9 cellular contexts compared by ENCODE assay signal in genomic region chr15:62940755-62941361, GRCh38.
A peak's percentile ranks its signal among the peaks of the same experiment; 100 is the strongest.
DNase-seq lines count a peak whose midpoint lies in the region; ATAC-seq, FAIRE-seq and TF ChIP-seq lines count a peak whose summit lies in the region.
"Had no signal": no experiment of that assay in that cellular context is flagged by ENCODE, and none has a peak within 500 bp of the region (broad histone marks: within the 10 kb centered on the region; RNA-seq: fewer than 3 reads in every experiment).

No MANE protein-coding gene starts in this region.

- no peak for TF ChIP-seq POLR2A in NB4 (IDR thresholded peaks at IDR 0.05; ENCODE audit: extremely low read depth, insufficient read length)

- no peaks in the 10 kb centered on the region for H3K36me3 ChIP-seq in effector memory CD4-positive, alpha-beta T cell (ENCODE audit: control insufficient read depth, insufficient read depth, low read length)

- peak; percentile 99 for DNase-seq in EH (ENCODE audit: low read depth)
- peak; percentile 48 for DNase-seq in NB4 (ENCODE audit: low read depth)
- DNase-seq in dermis blood vessel endothelial cell, result peak; percentile 70
- peak; percentile 79 for DNase-seq in midbrain (lab: John Stamatoyannopoulos, UW)
- peak; percentile 95 for DNase-seq in urothelium cell line (ENCODE audit: low spot score)
- DNase-seq in DMS53 (lab: John Stamatoyannopoulos, UW), result no peak
- no peak for DNase-seq in effector memory CD4-positive, alpha-beta T cell

- TF ChIP-seq CTCF in NB4 (IDR thresholded peaks at IDR 0.05; ENCODE audit: low read depth, low read length), result no peak

- H3K4me1 ChIP-seq in effector memory CD4-positive, alpha-beta T cell (ENCODE audit: control insufficient read depth, insufficient read depth, low read length, poor library complexity, severe bottlenecking), result no peaks in the 10 kb centered on the region

- no peak overlapping the region for H3K4me3 ChIP-seq in NB4 (ENCODE audit: low read depth, low read length)
- no peak overlapping the region for H3K4me3 ChIP-seq in effector memory CD4-positive, alpha-beta T cell (ENCODE audit: insufficient read depth, low read depth, low read length, poor library complexity, severe bottlenecking)

- no peaks in the 10 kb centered on the region for H3K27me3 ChIP-seq in effector memory CD4-positive, alpha-beta T cell (replicated peaks; ENCODE audit: control insufficient read depth, insufficient read depth, low read length, poor library complexity, severe bottlenecking)

- H3K9me3 ChIP-seq in effector memory CD4-positive, alpha-beta T cell (ENCODE audit: control insufficient read depth, low read length), result no peaks in the 10 kb centered on the region

- peak; percentile 96 for FAIRE-seq in urothelium cell line (lab: Jason Lieb, UNC)
- FAIRE-seq: endometrium had no signal

- no peak for ATAC-seq in GM19035 (IDR thresholded peaks at IDR 0.05; ENCODE audit: unreplicated experiment)

- H3K27ac ChIP-seq in effector memory CD4-positive, alpha-beta T cell (ENCODE audit: insufficient read depth, low read length, poor library complexity, severe bottlenecking), result no peak overlapping the region

Comparison
In these comparisons a context has a peak if more than half of its experiments do, and no peak if none do; other contexts are left out.
1. DNase-seq: peak in EH (single experiment), NB4 (single experiment), dermis blood vessel endothelial cell (single experiment), midbrain (single experiment) and urothelium cell line (single experiment); none in DMS53 (single experiment) and effector memory CD4-positive, alpha-beta T cell (0 of 3).